Comparison of ENCODE assay signal across 8 cellular contexts in genomic region chr6:52286798-52287432, GRCh38. TPM values are rescaled to one million over a fixed set of nuclear protein-coding genes. Genes with fewer than 3 reads are reported as not detected.
A peak's percentile ranks its signal among the peaks of the same experiment; 100 is the strongest.
DNase-seq lines count a peak whose midpoint lies in the region; ATAC-seq, FAIRE-seq and TF ChIP-seq lines count a peak whose summit lies in the region.

No MANE protein-coding gene starts in this region.

- H3K27me3 ChIP-seq in Caco-2 (replicated peaks; ENCODE audit: control insufficient read depth, insufficient read depth, low read length) = no peaks in the 10 kb centered on the region
- H3K27me3 ChIP-seq in fibroblast of lung (ENCODE audit: control insufficient read depth, insufficient read depth, low read length) = no peaks in the 10 kb centered on the region
- H3K27me3 ChIP-seq in uterus = no peaks in the 10 kb centered on the region

- H3K9ac ChIP-seq in fibroblast of lung (ENCODE audit: insufficient read depth, low read length) = no peak overlapping the region

- POLR2A ChIA-PET in Caco-2 (lab: Charles Lee) = no interaction called here

- H3K4me1 ChIP-seq in Caco-2 (0 out of 2 replicates have a peak, but pooled peaks cover 6% of the 10 kb centered on the region), fibroblast of lung (ENCODE audit: control insufficient read depth, extremely low read depth, insufficient read depth, low read length) (peaks cover 3% of the 10 kb centered on the region), uterus (no peaks in the 10 kb centered on the region)

- H4K20me1 ChIP-seq in fibroblast of lung (ENCODE audit: control insufficient read depth, extremely low read depth, insufficient read depth, low read length) = no peaks in the 10 kb centered on the region

- CTCF ChIA-PET in Caco-2 (lab: Charles Lee) = interaction anchor here (0.7 to 3.3 kb wide), 3 partner anchors 103 to 305 kb away, joined by 3 to 25 read pairs (median 8); no protein-coding TSS in a partner anchor

- no peak overlapping the region for H3K4me2 ChIP-seq in fibroblast of lung (ENCODE audit: extremely low read depth, insufficient read depth, low read length)

- no peaks in the 10 kb centered on the region for H3K9me3 Mint-ChIP-seq in Caco-2 (ENCODE audit: unreplicated experiment)

- no peak overlapping the region for H3K27ac Mint-ChIP-seq in Caco-2 (ENCODE audit: unreplicated experiment)

- intact Hi-C loops in Caco-2 (cut with micrococcal nuclease; ENCODE audit: unreplicated experiment) (loop anchor here (1.0 to 10.0 kb wide), 7 partner anchors 10 to 376 kb away; partner anchors contain the start of genes PAQR8 and TRAM2), uterus (cut with DNase I; ENCODE audit: low total_unique reads) (no loop called here)

- peaks cover 20% of the 10 kb centered on the region for H3K79me2 ChIP-seq in fibroblast of lung (ENCODE audit: control insufficient read depth, insufficient read depth, low read length)

- H3K27me3 Mint-ChIP-seq in Caco-2 (ENCODE audit: insufficient read depth, unreplicated experiment) = no peaks in the 10 kb centered on the region

- TF ChIP-seq POLR2A in uterus (IDR thresholded peaks at IDR 0.05) = no peak

- TF ChIP-seq CTCF in Caco-2 (IDR thresholded peaks at IDR 0.05; ENCODE audit: insufficient read depth in 1 of 2, low read depth in 1 of 2, low read length in 1 of 2, severe bottlenecking in 1 of 2, unreplicated experiment in 1 of 2) = peak; percentile 45 to 81
- peak; percentile 88 to 90 for TF ChIP-seq CTCF in fibroblast of lung (conservative IDR thresholded peaks at IDR 0.05 in 1 of 2, IDR thresholded peaks at IDR 0.05 in 1 of 2; ENCODE audit: low read depth in 1 of 2, low read length in 2 of 2)
- TF ChIP-seq CTCF in uterus (IDR thresholded peaks at IDR 0.05) = peak; percentile 26 to 37 (median 34)

- no peaks in the 10 kb centered on the region for H3K9me3 ChIP-seq in Caco-2
- no peaks in the 10 kb centered on the region for H3K9me3 ChIP-seq in fibroblast of lung (ENCODE audit: control insufficient read depth, insufficient read depth, low read depth, low read length)
- H3K9me3 ChIP-seq in uterus = no peaks in the 10 kb centered on the region

- no peak for ATAC-seq in GM21447 (IDR thresholded peaks at IDR 0.05; ENCODE audit: unreplicated experiment)

- H3K4me1 Mint-ChIP-seq in Caco-2 (ENCODE audit: low read depth, unreplicated experiment) = no peaks in the 10 kb centered on the region

- FAIRE-seq in HTR-8/SVneo (lab: Jason Lieb, UNC) = no peak

- H2AFZ ChIP-seq in fibroblast of lung (ENCODE audit: low read length) = peak overlapping the region; percentile 80

- H3K4me3 Mint-ChIP-seq in Caco-2 (ENCODE audit: unreplicated experiment) = no peak overlapping the region

- peaks cover 10% of the 10 kb centered on the region for H3K36me3 Mint-ChIP-seq in Caco-2 (ENCODE audit: insufficient read depth, unreplicated experiment)

- DNase-seq in Caco-2 = peak; percentile 78 to 85
- DNase-seq in HTR-8/SVneo (ENCODE audit: insufficient read length, low spot score) = peak; percentile 64
- DNase-seq in NOMO-1 treated with dmso at 0.1 percent for 144 hours (lab: John Stamatoyannopoulos, UW; ENCODE audit: unreplicated experiment) = peak; percentile 44
- DNase-seq in activated T-cell treated with anti-CD3 and anti-CD28 coated beads for 48 hours (ENCODE audit: low read depth) = peak; percentile 55
- DNase-seq in fibroblast of lung (ENCODE audit: low read depth in 2 of 2) = peak; percentile 51 to 83
- DNase-seq in nucleus accumbens (lab: John Stamatoyannopoulos, UW) = peak in 42 of 56 donors; percentile 0 to 86 (median 34)
- peak in 1 of 2 donors; percentile 44 for DNase-seq in uterus

- H3K36me3 ChIP-seq in Caco-2 (ENCODE audit: control insufficient read depth, insufficient read depth, low read length) (peaks cover 2% of the 10 kb centered on the region; the same call in 1 of the 2 replicates), fibroblast of lung (ENCODE audit: control insufficient read depth, insufficient read depth, low read length) (no peaks in the 10 kb centered on the region), uterus (no peaks in the 10 kb centered on the region)

- no TSS peak for BruUV-seq in Caco-2 (replicated peaks; lab: Mats Ljungman, UMichigan)

- H3K27ac ChIP-seq in fibroblast of lung (ENCODE audit: insufficient read depth, low read length) (no peak overlapping the region), uterus (no peak overlapping the region)

- no peak overlapping the region for H3K4me3 ChIP-seq in Caco-2 (ENCODE audit: low read depth, low read length)
- no peak overlapping the region for H3K4me3 ChIP-seq in fibroblast of lung (replicated peaks in 1 of 4; ENCODE audit: control extremely low read depth in 1 of 4, insufficient read depth in 1 of 4, low read depth in 3 of 4, low read length in 4 of 4)
- H3K4me3 ChIP-seq in uterus = no peak overlapping the region

RNA-seq across cellular contexts. Expression of gene MCM3, which starts 2.4 kb away (rescaled TPM):
- total RNA-seq in Caco-2 (2022) = 151 and 152 TPM in 2 replicates
- total RNA-seq in fibroblast of lung = 15.9 and 18.0 TPM in 2 replicates
- polyA plus RNA-seq in fibroblast of lung = 40.3 and 89.5 TPM in 2 replicates
- 24.5 and 57.0 TPM in 2 replicates for polyA plus RNA-seq in fibroblast of lung (2012)
- 27.7 and 117 TPM in 2 replicates for polyA minus RNA-seq in fibroblast of lung (ENCODE audit: low replicate concordance)
- 100 to 1,000 TPM in 1 of 4 donors, 10 to 100 TPM in 3; 21.8 to 120 (median 64.7) TPM for total RNA-seq in uterus

RNA-seq across cellular contexts. Expression of gene IL17F, which starts 42.6 kb away (rescaled TPM):
- not detected in 2 replicates for total RNA-seq in Caco-2 (2022)
- total RNA-seq in fibroblast of lung = not detected in 2 replicates
- polyA plus RNA-seq in fibroblast of lung = not detected in 2 replicates
- polyA plus RNA-seq in fibroblast of lung (2012) = not detected in 2 replicates
- not detected in 2 replicates for polyA minus RNA-seq in fibroblast of lung (ENCODE audit: low replicate concordance)
- not detected for total RNA-seq in uterus

Comparison
In these comparisons a context has a peak if more than half of its experiments do, and no peak if none do; other contexts are left out.
1. CTCF ChIP-seq: peak in every context shown above with its lines; median percentile 89 in fibroblast of lung; 63 in Caco-2; 34 in uterus.